Comparison of ENCODE assay signal across 1 cellular context in genomic region chr11:66347425-66348276, GRCh38.
TF ChIP-seq lines count a peak whose summit lies in the region.

TSS of gene B4GAT1 (minus strand) at chr11:66347629. CDS start at chr11:66347545, 84 bp downstream.

TF ChIP-seq in HepG2, 621 proteins besides CTCF, POLR2A, EP300 and RAD21 (continued from another document):
- TF ChIP-seq PATZ1 (CRISPR knock-in tag; IDR thresholded peaks at IDR 0.05) (0 out of 2 replicates have a peak, but pooled peaks have one; percentile 17), ASH2L (IDR thresholded peaks at IDR 0.05; ENCODE audit: insufficient read length, low read depth, low read length) (peak; percentile 93), ZBTB33 (CRISPR knock-in tag; IDR thresholded peaks at IDR 0.05) (peak; percentile 72), ZNF230 (CRISPR knock-in tag; IDR thresholded peaks at IDR 0.05) (no peak), KLF6 (CRISPR knock-in tag; IDR thresholded peaks at IDR 0.05) (no peak; the same call in 1 of the 2 replicates), ZHX2 (IDR thresholded peaks at IDR 0.05; ENCODE audit: low read depth) (no peak), ZHX2 (CRISPR knock-in tag; IDR thresholded peaks at IDR 0.05; ENCODE audit: borderline replicate concordance) (peak; percentile 37; the same call in 1 of the 2 replicates), SALL2 (CRISPR knock-in tag; IDR thresholded peaks at IDR 0.05) (peak; percentile 50; the same call in 1 of the 2 replicates), MED8 (CRISPR knock-in tag; IDR thresholded peaks at IDR 0.05; ENCODE audit: insufficient replicate concordance) (no peak), ZZZ3 (CRISPR knock-in tag; IDR thresholded peaks at IDR 0.05; ENCODE audit: borderline replicate concordance) (peak; percentile 46; the same call in 1 of the 2 replicates), MZF1 (CRISPR knock-in tag; IDR thresholded peaks at IDR 0.05; ENCODE audit: borderline replicate concordance) (no peak), CBFB (CRISPR knock-in tag; IDR thresholded peaks at IDR 0.05) (peak; percentile 66; the same call in 1 of the 2 replicates), TARDBP (CRISPR knock-in tag; IDR thresholded peaks at IDR 0.05) (peak; percentile 34; the same call in 1 of the 2 replicates), ARID3A (IDR thresholded peaks at IDR 0.05; ENCODE audit: low read depth, low read length) (peak; percentile 66; the same call in 1 of the 2 replicates), ZNF563 (CRISPR knock-in tag; IDR thresholded peaks at IDR 0.05) (peak; percentile 49; the same call in 1 of the 2 replicates), PAWR (CRISPR knock-in tag; IDR thresholded peaks at IDR 0.05; ENCODE audit: borderline replicate concordance) (no peak), NFYB (CRISPR knock-in tag; IDR thresholded peaks at IDR 0.05) (0 out of 2 replicates have a peak, but pooled peaks have one; percentile 26), BRCA1 (CRISPR knock-in tag; IDR thresholded peaks at IDR 0.05) (no peak), ZNF235 (CRISPR knock-in tag; IDR thresholded peaks at IDR 0.05; ENCODE audit: borderline replicate concordance) (peak; percentile 15; the same call in 1 of the 2 replicates), ZNF629 (CRISPR knock-in tag; conservative IDR thresholded peaks at IDR 0.05) (peak; percentile 47; the same call in 1 of the 2 replicates), ZNF674 (CRISPR knock-in tag; IDR thresholded peaks at IDR 0.05; ENCODE audit: low read depth) (no peak), RELA (CRISPR knock-in tag; IDR thresholded peaks at IDR 0.05) (peak; percentile 76; the same call in 1 of the 2 replicates), ARNT2 (CRISPR knock-in tag; IDR thresholded peaks at IDR 0.05; ENCODE audit: low read depth) (peak; percentile 94), FOXA1 (IDR thresholded peaks at IDR 0.05) (no peak), FOXA1 (CRISPR knock-in tag; IDR thresholded peaks at IDR 0.05) (0 out of 2 replicates have a peak, but pooled peaks have one; percentile 28), IKZF4 (CRISPR knock-in tag; IDR thresholded peaks at IDR 0.05; ENCODE audit: borderline replicate concordance, low read depth, not compliant biosample characterization) (no peak), JUN (CRISPR knock-in tag; IDR thresholded peaks at IDR 0.05) (peak; percentile 39; the same call in 1 of the 2 replicates), ZNF746 (CRISPR knock-in tag; IDR thresholded peaks at IDR 0.05) (no peak), ZNF724P (CRISPR knock-in tag; IDR thresholded peaks at IDR 0.05; ENCODE audit: borderline replicate concordance) (peak; percentile 66; the same call in 1 of the 2 replicates), SKI (IDR thresholded peaks at IDR 0.05; ENCODE audit: partially characterized antibody) (peak; percentile 36), SIN3A (IDR thresholded peaks at IDR 0.05; ENCODE audit: borderline replicate concordance, low read depth, low read length) (peak; percentile 54; the same call in 1 of the 2 replicates), RXRA (CRISPR knock-in tag; IDR thresholded peaks at IDR 0.05) (peak; percentile 8; the same call in 1 of the 2 replicates), HOXA3 (CRISPR knock-in tag; IDR thresholded peaks at IDR 0.05) (peak; percentile 68), ZNF343 (CRISPR knock-in tag; IDR thresholded peaks at IDR 0.05) (0 out of 2 replicates have a peak, but pooled peaks have one; percentile 42), EZH2 (conservative IDR thresholded peaks at IDR 0.05; ENCODE audit: low read depth, low read length) (no peak)
- TF ChIP-seq, protein P1, sequence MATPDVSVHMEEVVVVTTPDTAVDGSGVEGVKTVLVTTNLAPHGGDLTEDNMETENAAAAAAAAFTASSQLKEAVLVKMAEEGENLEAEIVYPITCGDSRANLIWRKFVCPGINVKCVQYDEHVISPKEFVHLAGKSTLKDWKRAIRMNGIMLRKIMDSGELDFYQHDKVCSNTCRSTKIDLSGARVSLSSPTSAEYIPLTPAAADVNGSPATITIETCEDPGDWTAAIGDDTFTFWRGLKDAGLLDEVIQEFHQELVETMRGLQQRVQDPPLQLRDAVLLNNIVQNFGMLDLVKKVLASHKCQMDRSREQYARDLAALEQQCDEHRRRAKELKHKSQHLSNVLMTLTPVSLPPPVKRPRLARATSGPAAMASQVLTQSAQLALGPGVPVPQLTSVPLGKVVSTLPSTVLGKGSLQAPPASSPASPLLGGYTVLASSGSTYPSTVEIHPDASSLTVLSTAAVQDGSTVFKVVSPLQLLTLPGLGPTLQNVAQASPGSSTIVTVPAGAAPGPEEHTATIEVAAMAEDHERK (CRISPR knock-in tag; IDR thresholded peaks at IDR 0.05; ENCODE audit: low read depth) = no peak
- TF ChIP-seq, protein P2, sequence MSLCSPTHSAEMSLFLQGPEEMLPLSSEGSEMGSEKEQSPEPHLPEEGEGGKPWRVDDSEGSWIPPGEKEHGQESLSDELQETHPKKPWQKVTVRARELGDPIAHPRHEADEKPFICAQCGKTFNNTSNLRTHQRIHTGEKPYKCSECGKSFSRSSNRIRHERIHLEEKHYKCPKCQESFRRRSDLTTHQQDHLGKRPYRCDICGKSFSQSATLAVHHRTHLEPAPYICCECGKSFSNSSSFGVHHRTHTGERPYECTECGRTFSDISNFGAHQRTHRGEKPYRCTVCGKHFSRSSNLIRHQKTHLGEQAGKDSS (CRISPR knock-in tag; IDR thresholded peaks at IDR 0.05; ENCODE audit: borderline replicate concordance, low read depth) = 0 out of 2 replicates have a peak, but pooled peaks have one; percentile 0
- TF ChIP-seq, protein P3, sequence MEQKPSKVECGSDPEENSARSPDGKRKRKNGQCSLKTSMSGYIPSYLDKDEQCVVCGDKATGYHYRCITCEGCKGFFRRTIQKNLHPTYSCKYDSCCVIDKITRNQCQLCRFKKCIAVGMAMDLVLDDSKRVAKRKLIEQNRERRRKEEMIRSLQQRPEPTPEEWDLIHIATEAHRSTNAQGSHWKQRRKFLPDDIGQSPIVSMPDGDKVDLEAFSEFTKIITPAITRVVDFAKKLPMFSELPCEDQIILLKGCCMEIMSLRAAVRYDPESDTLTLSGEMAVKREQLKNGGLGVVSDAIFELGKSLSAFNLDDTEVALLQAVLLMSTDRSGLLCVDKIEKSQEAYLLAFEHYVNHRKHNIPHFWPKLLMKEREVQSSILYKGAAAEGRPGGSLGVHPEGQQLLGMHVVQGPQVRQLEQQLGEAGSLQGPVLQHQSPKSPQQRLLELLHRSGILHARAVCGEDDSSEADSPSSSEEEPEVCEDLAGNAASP (CRISPR knock-in tag; IDR thresholded peaks at IDR 0.05; ENCODE audit: borderline replicate concordance) = peak; percentile 38; the same call in 1 of the 2 replicates
- TF ChIP-seq, protein P4, sequence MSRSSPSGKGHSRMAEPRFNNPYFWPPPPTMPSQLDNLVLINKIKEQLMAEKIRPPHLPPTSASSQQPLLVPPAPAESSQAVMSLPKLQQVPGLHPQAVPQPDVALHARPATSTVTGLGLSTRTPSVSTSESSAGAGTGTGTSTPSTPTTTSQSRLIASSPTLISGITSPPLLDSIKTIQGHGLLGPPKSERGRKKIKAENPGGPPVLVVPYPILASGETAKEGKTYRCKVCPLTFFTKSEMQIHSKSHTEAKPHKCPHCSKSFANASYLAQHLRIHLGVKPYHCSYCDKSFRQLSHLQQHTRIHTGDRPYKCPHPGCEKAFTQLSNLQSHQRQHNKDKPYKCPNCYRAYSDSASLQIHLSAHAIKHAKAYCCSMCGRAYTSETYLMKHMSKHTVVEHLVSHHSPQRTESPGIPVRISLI (CRISPR knock-in tag; IDR thresholded peaks at IDR 0.05; ENCODE audit: borderline replicate concordance) = no peak
- TF ChIP-seq, protein P5, sequence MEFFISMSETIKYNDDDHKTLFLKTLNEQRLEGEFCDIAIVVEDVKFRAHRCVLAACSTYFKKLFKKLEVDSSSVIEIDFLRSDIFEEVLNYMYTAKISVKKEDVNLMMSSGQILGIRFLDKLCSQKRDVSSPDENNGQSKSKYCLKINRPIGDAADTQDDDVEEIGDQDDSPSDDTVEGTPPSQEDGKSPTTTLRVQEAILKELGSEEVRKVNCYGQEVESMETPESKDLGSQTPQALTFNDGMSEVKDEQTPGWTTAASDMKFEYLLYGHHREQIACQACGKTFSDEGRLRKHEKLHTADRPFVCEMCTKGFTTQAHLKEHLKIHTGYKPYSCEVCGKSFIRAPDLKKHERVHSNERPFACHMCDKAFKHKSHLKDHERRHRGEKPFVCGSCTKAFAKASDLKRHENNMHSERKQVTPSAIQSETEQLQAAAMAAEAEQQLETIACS (CRISPR knock-in tag; IDR thresholded peaks at IDR 0.05) = peak; percentile 90
- TF ChIP-seq, protein P6, sequence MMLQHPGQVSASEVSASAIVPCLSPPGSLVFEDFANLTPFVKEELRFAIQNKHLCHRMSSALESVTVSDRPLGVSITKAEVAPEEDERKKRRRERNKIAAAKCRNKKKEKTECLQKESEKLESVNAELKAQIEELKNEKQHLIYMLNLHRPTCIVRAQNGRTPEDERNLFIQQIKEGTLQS (CRISPR knock-in tag; IDR thresholded peaks at IDR 0.05) = no peak
TF ChIP-seq in HepG2: peak in this region for 178.
